1 cellular context compared by ENCODE assay signal in the genomic region with DNA sequence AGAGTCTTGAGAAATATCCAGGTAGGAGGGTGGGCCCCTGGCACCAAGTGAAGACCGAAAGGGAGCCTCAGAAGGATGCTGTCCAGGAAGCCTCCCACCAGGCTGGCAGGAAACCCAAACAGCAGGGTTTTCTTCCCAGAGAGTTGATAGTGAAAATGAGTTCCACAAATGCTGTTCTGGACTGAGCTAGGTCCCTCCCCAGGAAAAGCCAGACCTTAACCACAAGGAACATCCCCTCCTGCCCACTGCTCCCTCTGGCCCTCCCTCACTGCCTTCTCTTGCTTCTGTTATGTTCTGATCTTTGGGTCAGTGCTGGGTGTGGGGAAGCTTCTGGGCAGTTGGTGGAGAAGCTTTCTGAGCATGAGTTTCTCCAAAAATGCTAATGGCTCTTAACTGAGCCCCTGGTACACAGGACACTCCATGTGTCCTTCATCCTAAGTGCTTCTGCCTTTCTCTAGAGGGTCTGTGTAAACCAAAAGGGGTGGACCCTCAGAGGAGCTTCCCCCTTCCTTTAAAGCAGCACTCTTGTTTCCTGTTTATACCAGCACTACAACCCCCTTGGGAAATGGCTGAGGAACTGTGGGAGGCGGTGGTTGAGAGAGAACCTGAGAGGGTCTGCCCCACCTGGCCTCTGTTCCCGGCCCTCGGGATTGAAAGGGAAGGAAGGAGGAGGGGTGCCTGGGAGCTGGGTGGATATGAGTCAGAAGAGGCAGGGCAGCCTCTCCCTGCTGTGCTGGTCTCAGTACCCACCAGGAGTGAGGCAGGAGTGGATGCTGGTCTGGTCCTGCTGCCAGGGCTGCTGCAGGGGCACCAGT.
TF ChIP-seq lines count a peak whose summit lies in the region.

No MANE protein-coding gene starts in this region.

TF ChIP-seq in HCT116, 20 proteins besides CTCF, POLR2A, EP300 and RAD21 (continued from another document):
- TF ChIP-seq, protein P1, sequence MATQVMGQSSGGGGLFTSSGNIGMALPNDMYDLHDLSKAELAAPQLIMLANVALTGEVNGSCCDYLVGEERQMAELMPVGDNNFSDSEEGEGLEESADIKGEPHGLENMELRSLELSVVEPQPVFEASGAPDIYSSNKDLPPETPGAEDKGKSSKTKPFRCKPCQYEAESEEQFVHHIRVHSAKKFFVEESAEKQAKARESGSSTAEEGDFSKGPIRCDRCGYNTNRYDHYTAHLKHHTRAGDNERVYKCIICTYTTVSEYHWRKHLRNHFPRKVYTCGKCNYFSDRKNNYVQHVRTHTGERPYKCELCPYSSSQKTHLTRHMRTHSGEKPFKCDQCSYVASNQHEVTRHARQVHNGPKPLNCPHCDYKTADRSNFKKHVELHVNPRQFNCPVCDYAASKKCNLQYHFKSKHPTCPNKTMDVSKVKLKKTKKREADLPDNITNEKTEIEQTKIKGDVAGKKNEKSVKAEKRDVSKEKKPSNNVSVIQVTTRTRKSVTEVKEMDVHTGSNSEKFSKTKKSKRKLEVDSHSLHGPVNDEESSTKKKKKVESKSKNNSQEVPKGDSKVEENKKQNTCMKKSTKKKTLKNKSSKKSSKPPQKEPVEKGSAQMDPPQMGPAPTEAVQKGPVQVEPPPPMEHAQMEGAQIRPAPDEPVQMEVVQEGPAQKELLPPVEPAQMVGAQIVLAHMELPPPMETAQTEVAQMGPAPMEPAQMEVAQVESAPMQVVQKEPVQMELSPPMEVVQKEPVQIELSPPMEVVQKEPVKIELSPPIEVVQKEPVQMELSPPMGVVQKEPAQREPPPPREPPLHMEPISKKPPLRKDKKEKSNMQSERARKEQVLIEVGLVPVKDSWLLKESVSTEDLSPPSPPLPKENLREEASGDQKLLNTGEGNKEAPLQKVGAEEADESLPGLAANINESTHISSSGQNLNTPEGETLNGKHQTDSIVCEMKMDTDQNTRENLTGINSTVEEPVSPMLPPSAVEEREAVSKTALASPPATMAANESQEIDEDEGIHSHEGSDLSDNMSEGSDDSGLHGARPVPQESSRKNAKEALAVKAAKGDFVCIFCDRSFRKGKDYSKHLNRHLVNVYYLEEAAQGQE (IDR thresholded peaks at IDR 0.05; ENCODE audit: low read depth), result no peak
- TF ChIP-seq CEBPB (IDR thresholded peaks at IDR 0.05; ENCODE audit: low read depth), result no peak
- TF ChIP-seq SRF (IDR thresholded peaks at IDR 0.05; ENCODE audit: low read depth), result no peak
- TF ChIP-seq, protein P2, sequence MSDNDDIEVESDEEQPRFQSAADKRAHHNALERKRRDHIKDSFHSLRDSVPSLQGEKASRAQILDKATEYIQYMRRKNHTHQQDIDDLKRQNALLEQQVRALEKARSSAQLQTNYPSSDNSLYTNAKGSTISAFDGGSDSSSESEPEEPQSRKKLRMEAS (IDR thresholded peaks at IDR 0.05), result no peak
- TF ChIP-seq EZH2 (IDR thresholded peaks at IDR 0.05), result no peak
